9 cellular contexts compared by ENCODE assay signal in the genomic region with DNA sequence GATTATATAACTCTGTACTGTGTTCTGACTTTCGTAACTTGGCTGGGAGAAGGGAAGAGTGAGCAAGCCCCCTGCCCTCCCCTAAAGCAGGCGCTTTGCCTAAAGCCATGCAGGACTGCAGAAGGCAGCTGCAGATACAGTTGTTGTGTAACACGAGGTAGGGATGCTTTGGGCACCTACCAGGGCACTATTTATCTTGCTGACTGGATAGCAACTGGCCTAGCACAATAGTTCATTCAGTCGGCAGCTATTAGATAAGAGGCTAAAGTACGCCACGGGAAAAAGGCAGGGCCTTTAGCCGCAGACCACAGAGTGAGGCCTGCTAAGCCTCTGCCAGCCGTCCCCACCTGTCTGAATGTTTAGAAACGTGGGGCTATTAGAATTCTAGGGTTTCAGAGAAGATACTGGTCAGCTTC.
DNase-seq lines count a peak whose midpoint lies in the region; ATAC-seq and TF ChIP-seq lines count a peak whose summit lies in the region.
"Had no signal": no experiment of that assay in that cellular context is flagged by ENCODE, and none has a peak within 500 bp of the region (broad histone marks: within the 10 kb centered on the region; RNA-seq: fewer than 3 reads in every experiment).

No MANE protein-coding gene starts in this region.

- ATAC-seq in HG02981 (IDR thresholded peaks at IDR 0.05; ENCODE audit: unreplicated experiment) = no peak

- 33% methylated on average over 9 of the region's 9 CpGs for WGBS in urinary bladder

- peak overlapping the region; percentile 60 for H3K27ac Mint-ChIP-seq in nephron progenitor cell

- no peaks in the 10 kb centered on the region for H3K9me3 Mint-ChIP-seq in nephron progenitor cell

- TF ChIP-seq CTCF in fibroblast of villous mesenchyme (IDR thresholded peaks at IDR 0.05; ENCODE audit: insufficient read depth, low read depth, low read length) = no peak
- TF ChIP-seq CTCF in nephron progenitor cell (IDR thresholded peaks at IDR 0.05) = no peak

- DNase-seq in SJSA1 (ENCODE audit: low read depth in 1 of 2, low spot score in 2 of 2) = no peak
- peak; percentile 98 for DNase-seq in fibroblast of villous mesenchyme (ENCODE audit: low read depth)
- DNase-seq in nephron progenitor cell = no peak
- no peak for DNase-seq in activated T-cell treated with anti-CD3 and anti-CD28 coated beads, Interleukin-2, amount 50 U/mL, for 48 hours
- DNase-seq in NCI-H1048 (lab: John Stamatoyannopoulos, UW) = no peak
- DNase-seq: NCI-H2081 treated with DMSO at 0.1 percent for 48 hours, occipital lobe had no signal

- H3K4me3 Mint-ChIP-seq in nephron progenitor cell = no peak overlapping the region

- H3K4me1 ChIP-seq in SJSA1 (replicated peaks) (peaks cover 29% of the 10 kb centered on the region), urinary bladder (ENCODE audit: insufficient read depth) (no peaks in the 10 kb centered on the region)

- H3K4me1 Mint-ChIP-seq in nephron progenitor cell = peaks cover 18% of the 10 kb centered on the region

- H3K27me3 ChIP-seq in SJSA1 (replicated peaks) = no peaks in the 10 kb centered on the region

- H3K27me3 Mint-ChIP-seq in nephron progenitor cell (ENCODE audit: low read depth, poor library complexity) = no peaks in the 10 kb centered on the region

- H3K27ac ChIP-seq in SJSA1 (peak overlapping the region; percentile 41), urinary bladder (ENCODE audit: low read depth) (peak overlapping the region; percentile 77)

- H3K4me3 ChIP-seq in SJSA1 (no peak overlapping the region), fibroblast of villous mesenchyme (ENCODE audit: low read depth, low read length) (no peak overlapping the region), urinary bladder (ENCODE audit: low read depth, low read length) (no peak overlapping the region)

- peaks cover 80% of the 10 kb centered on the region for H3K36me3 ChIP-seq in SJSA1
- H3K36me3 ChIP-seq in urinary bladder (ENCODE audit: insufficient read depth) = no peaks in the 10 kb centered on the region

- H3K9me3 ChIP-seq in SJSA1 (replicated peaks) = no peaks in the 10 kb centered on the region

- peaks cover 83% of the 10 kb centered on the region for H3K36me3 Mint-ChIP-seq in nephron progenitor cell (ENCODE audit: low read depth)
